8 cellular contexts compared by ENCODE assay signal in the genomic region with DNA sequence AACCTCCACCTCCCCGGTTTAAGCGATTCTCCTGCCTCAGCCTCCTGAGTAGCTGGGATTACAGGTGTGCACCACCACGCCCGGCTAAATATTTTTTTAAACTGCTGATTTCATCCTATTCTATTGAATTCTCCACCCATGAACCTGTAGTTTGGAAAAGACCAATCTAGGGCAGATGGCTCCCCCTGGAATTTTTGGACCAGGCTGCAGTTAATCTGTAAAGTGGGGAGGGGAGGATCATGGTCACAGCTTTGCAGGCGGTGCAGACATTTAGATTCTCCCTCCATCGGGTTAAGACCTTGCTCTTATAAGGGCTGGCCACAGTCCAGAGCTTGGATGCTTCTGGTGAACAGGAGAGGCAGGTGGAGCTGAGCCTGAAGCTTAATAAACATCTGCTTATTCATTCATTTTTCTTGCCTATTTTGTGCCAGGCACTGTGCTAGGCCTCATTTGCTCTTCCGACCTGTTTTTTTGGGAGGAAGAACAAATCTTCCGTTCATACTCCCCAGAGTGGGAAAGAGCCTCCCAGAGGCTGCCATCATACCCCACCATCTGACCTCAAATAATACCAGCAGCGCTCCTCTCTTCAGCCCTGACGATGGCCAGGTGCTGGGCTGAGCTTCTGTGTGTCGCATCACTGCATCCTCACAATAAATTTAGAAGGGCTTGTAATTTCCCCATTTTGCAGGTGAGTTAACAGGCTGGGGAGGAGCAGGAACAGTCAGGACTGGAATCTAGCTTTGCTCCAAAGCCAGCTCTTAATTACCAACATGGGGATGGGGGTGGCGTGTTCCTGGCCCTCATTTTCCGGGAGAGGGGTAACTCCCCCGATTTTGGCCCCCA. TPM values are rescaled to one million over a fixed set of nuclear protein-coding genes. Genes with fewer than 3 reads are reported as not detected.
DNase-seq lines count a peak whose midpoint lies in the region; TF ChIP-seq lines count a peak whose summit lies in the region.

No MANE protein-coding gene starts in this region.

- TF ChIP-seq EP300 in suprapubic skin (IDR thresholded peaks at IDR 0.05): no peak

- TF ChIP-seq POLR2A in suprapubic skin (IDR thresholded peaks at IDR 0.05): no peak

- H3K27ac Mint-ChIP-seq in activated CD4-positive, alpha-beta T cell treated with anti-CD3 and anti-CD28 coated beads, Interleukin-2, amount 10 ng/mL, durations not matched to agents 7 days and 5 days: peak overlapping the region; percentile 54

- WGBS in suprapubic skin: 48% methylated on average over 14 of the region's 14 CpGs

- H3K4me3 ChIP-seq in iPS-11a (ENCODE audit: low read depth, low read length) (peak overlapping the region; percentile 83), suprapubic skin (peak overlapping the region; percentile 90)

- H3K27ac ChIP-seq in VCaP (peak overlapping the region; percentile 96), suprapubic skin (peak overlapping the region; percentile 82)

- no peaks in the 10 kb centered on the region for H3K27me3 ChIP-seq in suprapubic skin

- CTCF ChIA-PET in activated CD4-positive, alpha-beta T cell treated with anti-CD3 and anti-CD28 coated beads, Interleukin-2, amount 10 ng/mL, durations not matched to agents 7 days and 5 days (lab: Charles Lee): interaction anchor here (0.6 to 1.7 kb wide), 8 partner anchors 9 to 785 kb away, joined by 3 to 12 read pairs (median 4); no protein-coding TSS in a partner anchor
- CTCF ChIA-PET in GM10248 (lab: Yijun Ruan, JAX): interaction anchor here (0.8 to 7.2 kb wide), 6 partner anchors 10 to 143 kb away, joined by 3 to 84 read pairs (median 6); a partner anchor contains a TSS

- POLR2A ChIA-PET in activated CD4-positive, alpha-beta T cell treated with anti-CD3 and anti-CD28 coated beads, Interleukin-2, amount 10 ng/mL, durations not matched to agents 7 days and 5 days (lab: Charles Lee): interaction anchor here (0.6 kb wide), 1 partner anchor 489 kb away, joined by 3 read pairs; no protein-coding TSS in a partner anchor
- POLR2A ChIA-PET in GM10248 (lab: Yijun Ruan, JAX): interaction anchor here (0.5 to 1.7 kb wide), 3 partner anchors 10 to 47 kb away, joined by 3 to 8 read pairs (median 4); a partner anchor contains a TSS

- TF ChIP-seq CTCF in VCaP (conservative IDR thresholded peaks at IDR 0.05): no peak
- TF ChIP-seq CTCF in suprapubic skin (IDR thresholded peaks at IDR 0.05): no peak
- TF ChIP-seq CTCF in GM10248 (IDR thresholded peaks at IDR 0.05; ENCODE audit: control extremely low read depth, extremely low read depth, low read depth, missing control alignments): no peak

- H3K4me1 Mint-ChIP-seq in activated CD4-positive, alpha-beta T cell treated with anti-CD3 and anti-CD28 coated beads, Interleukin-2, amount 10 ng/mL, durations not matched to agents 7 days and 5 days: peaks cover 53% of the 10 kb centered on the region

- H3K9me3 ChIP-seq in suprapubic skin: no peaks in the 10 kb centered on the region

- H3K9me3 Mint-ChIP-seq in activated CD4-positive, alpha-beta T cell treated with anti-CD3 and anti-CD28 coated beads, Interleukin-2, amount 10 ng/mL, durations not matched to agents 7 days and 5 days: no peaks in the 10 kb centered on the region

- H3K36me3 Mint-ChIP-seq in activated CD4-positive, alpha-beta T cell treated with anti-CD3 and anti-CD28 coated beads, Interleukin-2, amount 10 ng/mL, durations not matched to agents 7 days and 5 days (ENCODE audit: low read depth): peaks cover 23% of the 10 kb centered on the region

- DNase-seq in activated CD4-positive, alpha-beta T cell treated with anti-CD3 and anti-CD28 coated beads, Interleukin-2, amount 10 ng/mL, durations not matched to agents 7 days and 5 days: no peak
- no peak for DNase-seq in activated CD4-positive, alpha-beta T cell treated with anti-CD3 and anti-CD28 coated beads, Interleukin-2, amount 50 U/mL, for 4 hours
- no peak for DNase-seq in suprapubic skin (ENCODE audit: low spot score in 2 of 2)
- no peak for DNase-seq in GM10248 (ENCODE audit: extremely low spot score)
- DNase-seq in activated gamma-delta T cell treated with Interleukin-2 at 50 U/mL for 16 hours: no peak
- no peak for DNase-seq in NCI-H524 treated with DMSO at 0.1 percent for 48 hours (lab: John Stamatoyannopoulos, UW)

- H3K36me3 ChIP-seq in suprapubic skin: peaks cover 13% of the 10 kb centered on the region

- H3K27me3 Mint-ChIP-seq in activated CD4-positive, alpha-beta T cell treated with anti-CD3 and anti-CD28 coated beads, Interleukin-2, amount 10 ng/mL, durations not matched to agents 7 days and 5 days: no peaks in the 10 kb centered on the region

- peaks cover 55% of the 10 kb centered on the region for H3K4me1 ChIP-seq in suprapubic skin

- H3K4me3 Mint-ChIP-seq in activated CD4-positive, alpha-beta T cell treated with anti-CD3 and anti-CD28 coated beads, Interleukin-2, amount 10 ng/mL, durations not matched to agents 7 days and 5 days: peak overlapping the region; percentile 75

RNA-seq across cellular contexts. Expression of a gene that starts 0.9 kb away (rescaled TPM):
- total RNA-seq in activated CD4-positive, alpha-beta T cell treated with anti-CD3 and anti-CD28 coated beads, Interleukin-2, amount 10 ng/mL, durations not matched to agents 7 days and 5 days: 1 to 10 TPM; 8.3 to 8.8 TPM
- 10 to 100 TPM in 1 of 4 donors, 1 to 10 TPM in 3; 6.2 to 18.3 (median 8.5) TPM for total RNA-seq in suprapubic skin

RNA-seq across cellular contexts. Expression of a gene that starts 3.7 kb away (rescaled TPM):
- total RNA-seq in activated CD4-positive, alpha-beta T cell treated with anti-CD3 and anti-CD28 coated beads, Interleukin-2, amount 10 ng/mL, durations not matched to agents 7 days and 5 days: 10 to 100 TPM; 24.1 to 25.5 TPM
- 10 to 100 TPM; 16.3 to 27.1 (median 20.2) TPM for total RNA-seq in suprapubic skin

RNA-seq across cellular contexts. Expression of a gene that starts 6.3 kb away (rescaled TPM):
- total RNA-seq in activated CD4-positive, alpha-beta T cell treated with anti-CD3 and anti-CD28 coated beads, Interleukin-2, amount 10 ng/mL, durations not matched to agents 7 days and 5 days: 10 to 100 TPM; 44.6 to 45.9 TPM
- total RNA-seq in suprapubic skin: 10 to 100 TPM; 15.0 to 27.9 (median 22.3) TPM

RNA-seq across cellular contexts. Expression of a gene that starts 7.7 kb away (rescaled TPM):
- total RNA-seq in activated CD4-positive, alpha-beta T cell treated with anti-CD3 and anti-CD28 coated beads, Interleukin-2, amount 10 ng/mL, durations not matched to agents 7 days and 5 days: 100 to 1,000 TPM; 239 to 281 TPM
- 100 to 1,000 TPM in 1 of 4 donors, 10 to 100 TPM in 3; 82.8 to 128 (median 88.5) TPM for total RNA-seq in suprapubic skin

RNA-seq across cellular contexts. Expression of a gene that starts 22.7 kb away (rescaled TPM):
- 1 to 10 TPM; 4.3 to 5.8 TPM for total RNA-seq in activated CD4-positive, alpha-beta T cell treated with anti-CD3 and anti-CD28 coated beads, Interleukin-2, amount 10 ng/mL, durations not matched to agents 7 days and 5 days
- 1 to 10 TPM; 4.3 to 8.0 (median 6.5) TPM for total RNA-seq in suprapubic skin
